ENCODE assay signal across 23 cellular contexts in genomic region chr1:60114735-60115318, GRCh38. TPM values are rescaled to one million over a fixed set of nuclear protein-coding genes. Genes with fewer than 3 reads are reported as not detected.
"Had no signal": no experiment of that assay in that cellular context is flagged by ENCODE, and none has a peak within 500 bp of the region (broad histone marks: within the 10 kb centered on the region; RNA-seq: fewer than 3 reads in every experiment).

No MANE protein-coding gene starts in this region.

- DNase-seq: activated CD4-positive, alpha-beta T cell treated with anti-CD3 and anti-CD28 coated beads for 36 hours; activated CD4-positive, alpha-beta T cell treated with anti-CD3 and anti-CD28 coated beads, Interleukin-2, amount 50 U/mL, for 48 hours; activated T-cell treated with anti-CD3 and anti-CD28 coated beads for 4 hours; cerebellar nuclear complex; effector CD4-positive, alpha-beta T cell; hippocampal formation; left ventricle myocardium superior; pancreas; retina; spleen; stimulated activated CD4-positive, alpha-beta T cell treated with anti-CD3 and anti-CD28 coated beads, Interleukin-4, amount 100 ng/mL, for 4 hours; stimulated activated naive B cell treated with anti-CD40 and anti-IgM and Interleukin-4, amounts not matched to agents 10 μg/mL and 1 μg/mL and 100 μg/mL, for 72 hours; SW 1271; T-helper 2 cell; upper lobe of right lung had no signal

- H3K36me3 Mint-ChIP-seq: activated naive CD8-positive, alpha-beta T cell; stimulated activated naive B cell treated with anti-CD40 and anti-IgM and Interleukin-4, amounts not matched to agents 10 μg/mL and 1 μg/mL and 100 μg/mL, for 72 hours had no signal

- H3K27ac ChIP-seq: neutrophil, pancreas, spleen, thoracic aorta, upper lobe of right lung had no signal

- H3K27me3 ChIP-seq: neutrophil, pancreas, spleen, upper lobe of right lung had no signal

- ATAC-seq: activated CD4-positive, alpha-beta T cell treated with anti-CD3 and anti-CD28 coated beads for 36 hours; left ventricle myocardium superior; pancreas; stimulated activated naive B cell treated with anti-CD40 and anti-IgM and Interleukin-4, amounts not matched to agents 10 μg/mL and 1 μg/mL and 100 μg/mL, for 72 hours; upper lobe of right lung had no signal

- H3K4me1 ChIP-seq: pancreas, spleen, upper lobe of right lung had no signal

- H3K36me3 ChIP-seq: neutrophil, pancreas, spleen, thoracic aorta, upper lobe of right lung had no signal

- H3K4me3 Mint-ChIP-seq: activated CD4-positive, alpha-beta T cell treated with anti-CD3 and anti-CD28 coated beads for 36 hours; activated naive CD8-positive, alpha-beta T cell; activated T-helper 1 cell treated with anti-CD3 and anti-CD28 coated beads, Interleukin-12 subunit alpha, Interleukin-12 subunit beta, Interleukin-2, Interleukin-4 antibody, amounts not matched to agents 30 ng/mL and 10 ng/mL and 1 ng/mL, durations not matched to agents 14 hours and 24 hours and 36 hours; stimulated activated naive B cell treated with anti-CD40 and anti-IgM and Interleukin-4, amounts not matched to agents 10 μg/mL and 1 μg/mL and 100 μg/mL, for 72 hours had no signal

- H3K27ac Mint-ChIP-seq: activated CD4-positive, alpha-beta T cell treated with anti-CD3 and anti-CD28 coated beads for 36 hours; activated naive CD8-positive, alpha-beta T cell; activated T-helper 1 cell treated with anti-CD3 and anti-CD28 coated beads, Interleukin-12 subunit alpha, Interleukin-12 subunit beta, Interleukin-2, Interleukin-4 antibody, amounts not matched to agents 30 ng/mL and 10 ng/mL and 1 ng/mL, durations not matched to agents 14 hours and 24 hours and 36 hours; stimulated activated naive B cell treated with anti-CD40 and anti-IgM and Interleukin-4, amounts not matched to agents 10 μg/mL and 1 μg/mL and 100 μg/mL, for 72 hours had no signal

- H3K9me3 Mint-ChIP-seq: activated T-helper 1 cell treated with anti-CD3 and anti-CD28 coated beads, Interleukin-12 subunit alpha, Interleukin-12 subunit beta, Interleukin-2, Interleukin-4 antibody, amounts not matched to agents 30 ng/mL and 10 ng/mL and 1 ng/mL, durations not matched to agents 14 hours and 24 hours and 36 hours; stimulated activated naive B cell treated with anti-CD40 and anti-IgM and Interleukin-4, amounts not matched to agents 10 μg/mL and 1 μg/mL and 100 μg/mL, for 72 hours had no signal

- H3K4me3 ChIP-seq: pancreas, spleen, thoracic aorta, upper lobe of right lung had no signal

- H3K9me3 ChIP-seq: neutrophil, pancreas, spleen, thoracic aorta, upper lobe of right lung had no signal

- H3K4me1 Mint-ChIP-seq: activated CD4-positive, alpha-beta T cell treated with anti-CD3 and anti-CD28 coated beads for 36 hours; stimulated activated naive B cell treated with anti-CD40 and anti-IgM and Interleukin-4, amounts not matched to agents 10 μg/mL and 1 μg/mL and 100 μg/mL, for 72 hours had no signal

RNA-seq across cellular contexts. Expression of gene C1orf87, which starts 41.3 kb away (rescaled TPM):
- total RNA-seq: activated CD4-positive, alpha-beta T cell treated with anti-CD3 and anti-CD28 coated beads for 36 hours; activated T-helper 1 cell treated with anti-CD3 and anti-CD28 coated beads, Interleukin-12 subunit alpha, Interleukin-12 subunit beta, Interleukin-2, Interleukin-4 antibody, amounts not matched to agents 30 ng/mL and 10 ng/mL and 1 ng/mL, durations not matched to agents 14 hours and 24 hours and 36 hours; bronchial epithelial cell; endothelial cell of umbilical vein; fibroblast of villous mesenchyme; kidney epithelial cell; left ventricle myocardium superior; pancreas; spleen had no signal
- polyA plus RNA-seq: endothelial cell of umbilical vein, spleen had no signal
